In the genomic region with DNA sequence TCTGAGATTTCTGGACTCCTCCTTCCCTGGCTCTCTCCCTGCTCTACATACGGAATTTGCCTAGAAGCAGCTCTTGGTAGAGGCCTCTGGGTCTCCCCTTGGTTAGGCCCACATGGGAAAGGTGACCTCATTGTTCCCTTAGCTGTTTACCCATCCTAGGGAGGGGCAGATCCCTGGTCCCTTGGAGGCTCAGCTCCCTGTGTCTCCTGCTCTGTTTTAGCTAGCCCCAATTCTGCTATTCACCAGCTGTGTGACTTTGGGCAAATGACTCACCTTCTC, we compare ENCODE assay signal across 12 cellular contexts. TPM values are rescaled to one million over a fixed set of nuclear protein-coding genes. Genes with fewer than 3 reads are reported as not detected.
DNase-seq lines count a peak whose midpoint lies in the region; ATAC-seq and TF ChIP-seq lines count a peak whose summit lies in the region.
"Had no signal": no experiment of that assay in that cellular context is flagged by ENCODE, and none has a peak within 500 bp of the region (broad histone marks: within the 10 kb centered on the region; RNA-seq: fewer than 3 reads in every experiment).

No MANE protein-coding gene starts in this region.

- peak overlapping the region; percentile 62 for H4K5ac ChIP-seq in IMR-90 (ENCODE audit: low read depth, low read length)

- H4K8ac ChIP-seq in IMR-90 (ENCODE audit: low read depth in 2 of 2, low read length in 2 of 2), result peak overlapping the region; percentile 71 to 80

- H3K27ac ChIP-seq in AG04450 (ENCODE audit: low read depth, low read length) (peak overlapping the region; percentile 92), IMR-90 (ENCODE audit: insufficient read depth, low read length) (peak overlapping the region; percentile 75), mucosa of rectum (ENCODE audit: low read depth in 2 of 2, low read length in 2 of 2) (peak overlapping the region; percentile 82 to 83)

- H3K36me3 ChIP-seq in IMR-90 (ENCODE audit: control insufficient read depth, insufficient read depth, low read length) (no peaks in the 10 kb centered on the region), mucosa of rectum (ENCODE audit: control insufficient read depth in 2 of 2, insufficient read depth in 2 of 2, low read length in 2 of 2) (peaks cover 10% of the 10 kb centered on the region in 2 donors)

- H2BK20ac ChIP-seq in IMR-90 (ENCODE audit: low read depth, low read length), result peak overlapping the region; percentile 79

- no peak for TF ChIP-seq CTCF in AG04450 (IDR thresholded peaks at IDR 0.05; ENCODE audit: low read depth, low read length)
- TF ChIP-seq CTCF in IMR-90 (conservative IDR thresholded peaks at IDR 0.05; ENCODE audit: low read depth, low read length), result no peak
- TF ChIP-seq CTCF in cardiac fibroblast (IDR thresholded peaks at IDR 0.05; ENCODE audit: low read depth, low read length), result no peak

- H2BK120ac ChIP-seq in IMR-90 (ENCODE audit: low read depth, low read length), result peak overlapping the region; percentile 98

- peak overlapping the region; percentile 91 for H2BK5ac ChIP-seq in IMR-90 (ENCODE audit: low read depth, low read length, poor library complexity, severe bottlenecking)

- H3K4me1 ChIP-seq in IMR-90 (ENCODE audit: control insufficient read depth, insufficient read depth, low read length) (peaks cover 44% of the 10 kb centered on the region), mucosa of rectum (ENCODE audit: control insufficient read depth in 2 of 2, insufficient read depth in 2 of 2, low read length in 2 of 2) (peaks cover 49 to 61% of the 10 kb centered on the region in 2 donors)

- H3K4me3 ChIP-seq in AG04450 (ENCODE audit: low read depth, low read length) (no peak overlapping the region), IMR-90 (ENCODE audit: insufficient read depth, low read depth, low read length) (no peak overlapping the region), cardiac fibroblast (replicated peaks in 1 of 2; ENCODE audit: low read depth in 2 of 2, low read length in 2 of 2) (no peak overlapping the region), mucosa of rectum (ENCODE audit: low read length in 2 of 2) (no peak overlapping the region)

- CTCF ChIA-PET in AG04450 (lab: Charles Lee), result interaction anchor here (0.8 to 6.9 kb wide), 7 partner anchors 9 to 88 kb away, joined by 3 to 49 read pairs (median 3); no protein-coding TSS in a partner anchor
- CTCF ChIA-PET in IMR-90 (lab: Yijun Ruan, JAX), result interaction anchor here (0.5 to 1.0 kb wide), 3 partner anchors 13 to 67 kb away, joined by 3 read pairs; no protein-coding TSS in a partner anchor

- H3K9me3 ChIP-seq in AG04450 (ENCODE audit: control insufficient read depth, insufficient read depth, low read length), result no peaks in the 10 kb centered on the region
- H3K9me3 ChIP-seq in IMR-90 (ENCODE audit: control insufficient read depth, insufficient read depth, low read length), result no peaks in the 10 kb centered on the region
- H3K9me3 ChIP-seq in mucosa of rectum (ENCODE audit: control insufficient read depth in 2 of 2, low read length in 2 of 2), result no peaks in the 10 kb centered on the region

- peak overlapping the region; percentile 33 for H2AK9ac ChIP-seq in IMR-90 (replicated peaks; ENCODE audit: low read depth, low read length, poor library complexity)

- peak overlapping the region; percentile 38 for H3K18ac ChIP-seq in IMR-90 (ENCODE audit: low read depth, low read length)

- H3K9me1 ChIP-seq in IMR-90 (ENCODE audit: insufficient read depth, low read length), result peaks cover 50% of the 10 kb centered on the region

- peak overlapping the region; percentile 93 for H3K4ac ChIP-seq in IMR-90 (ENCODE audit: low read depth, low read length)

- TF ChIP-seq POLR2A in IMR-90 (IDR thresholded peaks at IDR 0.05; ENCODE audit: low read depth, low read length), result no peak

- no TSS peak for BruUV-seq in IMR-90 (replicated peaks; lab: Mats Ljungman, UMichigan)

- no CpG with 5 or more reads among the region's 1 CpG for WGBS in IMR-90 (ENCODE audit: extremely low coverage in 2 of 2, insufficient read length in 1 of 2), 2 experiments

- peaks cover 21 to 69% of the 10 kb centered on the region in 2 experiments; a peak in 3 of 4 replicates for H3K79me1 ChIP-seq in IMR-90 (ENCODE audit: low read depth in 1 of 2, low read length in 2 of 2)

- intact Hi-C loops in IMR-90 (cut with micrococcal nuclease), result loop anchor here (2.0 kb wide), 1 partner anchor 56 kb away; no protein-coding TSS in a partner anchor

- peak overlapping the region; percentile 97 for H4K91ac ChIP-seq in IMR-90 (ENCODE audit: insufficient read depth, low read depth, low read length)

- peaks cover 11% of the 10 kb centered on the region for H4K20me1 ChIP-seq in IMR-90 (ENCODE audit: insufficient read depth, low read length)

- TF ChIP-seq RAD21 in IMR-90 (IDR thresholded peaks at IDR 0.05; ENCODE audit: low read length), result no peak

- peak; percentile 1; the same call in 1 of the 2 replicates for ATAC-seq in IMR-90 (ENCODE audit: low read depth)
- ATAC-seq: activated CD4-positive, CD25-positive, alpha-beta regulatory T cell treated with anti-CD3 and anti-CD28 coated beads, Interleukin-2, amount 50 U/mL, for 24 hours had no signal

- H3K9ac ChIP-seq in IMR-90 (ENCODE audit: low read depth, low read length), result no peak overlapping the region; the same call in 1 of the 2 replicates
- H3K9ac ChIP-seq in mucosa of rectum (ENCODE audit: low read depth in 1 of 2, low read length in 2 of 2), result peak overlapping the region; percentile 47 to 67

- dilution Hi-C loops in IMR-90 (cut with HindIII; ENCODE audit: low sequenced_read_pairs, unreplicated experiment), result no loop called here

- POLR2A ChIA-PET in AG04450 (lab: Yijun Ruan, JAX) (interaction anchor here (0.6 to 2.4 kb wide), 10 partner anchors 8 to 87 kb away, joined by 3 to 29 read pairs (median 4); partner anchors contain the start of genes ANKRD40 and CACNA1G), IMR-90 (lab: Charles Lee; ENCODE audit: unreplicated experiment) (interaction anchor here (1.8 kb wide), 1 partner anchor 23 kb away, joined by 5 read pairs; no protein-coding TSS in a partner anchor)

- no peak for DNase-seq in AG04450 (ENCODE audit: low read depth, low spot score)
- DNase-seq in IMR-90, result peak; percentile 50
- peak; percentile 49 to 80 for DNase-seq in cardiac fibroblast (ENCODE audit: low read depth in 2 of 2)
- no peak for DNase-seq in foreskin melanocyte
- no peak for DNase-seq in activated T-cell treated with anti-CD3 and anti-CD28 coated beads for 4 hours
- no peak for DNase-seq in activated CD4-positive, alpha-beta T cell treated with anti-CD3 and anti-CD28 coated beads, Interleukin-2, amount 50 U/mL, for 1 hour
- no peak for DNase-seq in NAMALWA (ENCODE audit: low spot score)
- DNase-seq: Karpas-422, left ventricle myocardium superior, SHP77 had no signal

- H3K56ac ChIP-seq in IMR-90 (ENCODE audit: extremely low read depth, insufficient read depth, low read length), result peak overlapping the region; percentile 75

- peak overlapping the region; percentile 97 for H2BK15ac ChIP-seq in IMR-90 (ENCODE audit: low read depth, low read length)

- in situ Hi-C loops in IMR-90 (cut with MboI; ENCODE audit: low sequenced_read_pairs), result loop anchor here (5.0 kb wide), 1 partner anchor 39 kb away; no protein-coding TSS in a partner anchor

- H2AK5ac ChIP-seq in IMR-90 (ENCODE audit: low read depth, low read length), result peak overlapping the region; percentile 99

- H2AFZ ChIP-seq in IMR-90 (replicated peaks; ENCODE audit: low read length, poor library complexity), result peak overlapping the region; percentile 84

- H3K27me3 ChIP-seq in AG04450 (ENCODE audit: control insufficient read depth, insufficient read depth, low read length), result no peaks in the 10 kb centered on the region
- peaks cover 2% of the 10 kb centered on the region; the same call in 1 of the 2 replicates for H3K27me3 ChIP-seq in IMR-90 (ENCODE audit: control insufficient read depth, insufficient read depth, low read length)
- peaks cover 0 to 7% of the 10 kb centered on the region in 2 donors for H3K27me3 ChIP-seq in mucosa of rectum (ENCODE audit: control insufficient read depth in 2 of 2, insufficient read depth in 2 of 2, low read length in 2 of 2)

- peak overlapping the region; percentile 44 for H3K14ac ChIP-seq in IMR-90 (replicated peaks; ENCODE audit: low read depth, low read length)

- peak overlapping the region; percentile 93 for H3K23ac ChIP-seq in IMR-90 (ENCODE audit: low read depth, low read length)

- H3K4me2 ChIP-seq in IMR-90 (ENCODE audit: low read depth, low read length), result peak overlapping the region; percentile 3; the same call in 1 of the 2 replicates

TF ChIP-seq in IMR-90, 13 proteins besides CTCF, POLR2A, EP300 and RAD21 (continues in another document):
- TF ChIP-seq FOS (IDR thresholded peaks at IDR 0.05; ENCODE audit: low read depth, low read length) (no peak), SMC3 (IDR thresholded peaks at IDR 0.05; ENCODE audit: low read depth, low read length) (no peak), CHD1 (IDR thresholded peaks at IDR 0.05; ENCODE audit: low read depth, low read length) (no peak), BHLHE40 (IDR thresholded peaks at IDR 0.05; ENCODE audit: low read depth, low read length) (no peak), CEBPB (IDR thresholded peaks at IDR 0.05; ENCODE audit: low read depth, low read length) (no peak), USF2 (IDR thresholded peaks at IDR 0.05; ENCODE audit: low read depth, low read length) (no peak), RFX5 (IDR thresholded peaks at IDR 0.05; ENCODE audit: low read depth, low read length) (no peak)
- TF ChIP-seq, protein P1, sequence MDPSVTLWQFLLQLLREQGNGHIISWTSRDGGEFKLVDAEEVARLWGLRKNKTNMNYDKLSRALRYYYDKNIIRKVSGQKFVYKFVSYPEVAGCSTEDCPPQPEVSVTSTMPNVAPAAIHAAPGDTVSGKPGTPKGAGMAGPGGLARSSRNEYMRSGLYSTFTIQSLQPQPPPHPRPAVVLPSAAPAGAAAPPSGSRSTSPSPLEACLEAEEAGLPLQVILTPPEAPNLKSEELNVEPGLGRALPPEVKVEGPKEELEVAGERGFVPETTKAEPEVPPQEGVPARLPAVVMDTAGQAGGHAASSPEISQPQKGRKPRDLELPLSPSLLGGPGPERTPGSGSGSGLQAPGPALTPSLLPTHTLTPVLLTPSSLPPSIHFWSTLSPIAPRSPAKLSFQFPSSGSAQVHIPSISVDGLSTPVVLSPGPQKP (IDR thresholded peaks at IDR 0.05; ENCODE audit: borderline replicate concordance, low read depth, low read length), result no peak

RNA-seq across cellular contexts. Expression of gene ABCC3, which starts 3.8 kb away (rescaled TPM):
- polyA plus RNA-seq in AG04450 (2011; rRNA removed), result 21.5 and 21.7 TPM in 2 replicates
- 33.3 and 42.7 TPM in 2 replicates for polyA minus RNA-seq in AG04450 (2011; rRNA and poly(A)+ RNA removed)
- 2.2 and 3.2 TPM in 2 replicates for total RNA-seq in IMR-90 (2012; rRNA removed)
- polyA plus RNA-seq in IMR-90 (2012; rRNA removed), result 6.0 and 6.6 TPM in 2 replicates
- polyA plus RNA-seq in IMR-90 (2012; cell fraction: cytosol; rRNA removed), result 1.7 and 5.8 TPM in 2 replicates
- 61.3 and 69.4 TPM in 2 replicates for polyA plus RNA-seq in IMR-90 (2012; cell fraction: nucleus; rRNA removed; ENCODE audit: low replicate concordance)

Comparison
In these comparisons a context has a peak if more than half of its experiments do, and no peak if none do; other contexts are left out.
1. DNase-seq: peak in IMR-90 (single experiment) and cardiac fibroblast (2 of 2); none in AG04450 (single experiment), foreskin melanocyte (single experiment), activated T-cell treated with anti-CD3 and anti-CD28 coated beads for 4 hours (single experiment), activated CD4-positive, alpha-beta T cell treated with anti-CD3 and anti-CD28 coated beads, Interleukin-2, amount 50 U/mL, for 1 hour (single experiment) and NAMALWA (single experiment).
2. Peak in every context shown above with its lines, with median percentiles within 50 percentile points of each other: H3K27ac ChIP-seq.